1 cellular context compared by ENCODE assay signal in the genomic region with DNA sequence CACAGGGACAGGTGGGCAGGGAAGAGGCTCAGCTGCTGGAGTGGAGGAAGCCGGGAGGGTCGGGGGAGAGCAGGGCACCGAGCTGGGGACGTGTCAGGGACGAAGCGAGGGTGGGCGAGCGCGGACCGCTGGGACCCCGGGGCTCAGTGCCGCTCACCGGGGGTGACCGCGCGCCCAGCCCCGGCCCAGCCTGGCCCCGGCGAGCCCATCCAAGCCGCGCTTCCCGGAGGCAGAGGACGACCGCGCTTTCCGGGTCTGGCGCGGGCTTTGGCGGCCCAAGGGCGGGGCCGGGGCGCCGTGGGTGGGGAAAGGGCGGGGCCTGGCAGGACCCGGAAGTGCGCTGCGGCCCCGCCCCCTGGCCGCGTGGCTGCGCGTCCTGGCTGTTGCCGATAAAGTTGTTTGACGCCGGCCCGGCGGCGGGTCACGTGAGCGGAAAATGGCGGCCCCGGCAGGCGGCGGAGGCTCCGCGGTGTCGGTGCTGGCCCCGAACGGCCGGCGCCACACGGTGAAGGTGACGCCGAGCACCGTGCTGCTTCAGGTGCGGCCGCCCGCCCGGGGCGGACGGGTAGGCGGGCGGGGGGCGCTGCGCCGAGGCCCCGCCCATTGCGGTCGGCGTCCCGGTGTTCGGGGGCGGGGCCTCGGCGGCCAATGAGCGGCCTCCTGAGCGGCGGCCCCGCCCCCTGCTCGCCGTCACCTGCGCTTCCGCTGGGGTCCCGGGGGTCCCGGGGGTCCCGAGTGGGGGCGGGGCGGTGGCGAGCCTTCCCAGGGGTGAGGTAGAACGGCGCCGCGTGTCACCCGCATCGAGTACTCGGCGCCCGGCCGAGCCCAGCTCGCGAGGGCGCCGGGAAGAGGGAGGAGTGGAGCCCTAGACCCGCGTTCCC.
TF ChIP-seq lines count a peak whose summit lies in the region.

ASPSCR1 (plus strand) TSS at position 419 of the 881 bp plus-strand sequence; CDS start at position 437, 18 bp downstream.

TF ChIP-seq in HepG2, 621 proteins besides CTCF, POLR2A, EP300 and RAD21 (continued from another document and continues in another):
- TF ChIP-seq SALL2 (CRISPR knock-in tag; IDR thresholded peaks at IDR 0.05): peak; percentile 80
- TF ChIP-seq SNAPC5 (CRISPR knock-in tag; IDR thresholded peaks at IDR 0.05; ENCODE audit: borderline replicate concordance): peak; percentile 93; the same call in 1 of the 2 replicates
- no peak for TF ChIP-seq RFX5 (IDR thresholded peaks at IDR 0.05; ENCODE audit: low read depth, low read length)
- TF ChIP-seq SRSF4 (IDR thresholded peaks at IDR 0.05; ENCODE audit: low read depth, low read length, poor library complexity, severe bottlenecking): no peak
- peak; percentile 77 for TF ChIP-seq RNF2 (conservative IDR thresholded peaks at IDR 0.05; ENCODE audit: low read depth)
- TF ChIP-seq, protein P1, sequence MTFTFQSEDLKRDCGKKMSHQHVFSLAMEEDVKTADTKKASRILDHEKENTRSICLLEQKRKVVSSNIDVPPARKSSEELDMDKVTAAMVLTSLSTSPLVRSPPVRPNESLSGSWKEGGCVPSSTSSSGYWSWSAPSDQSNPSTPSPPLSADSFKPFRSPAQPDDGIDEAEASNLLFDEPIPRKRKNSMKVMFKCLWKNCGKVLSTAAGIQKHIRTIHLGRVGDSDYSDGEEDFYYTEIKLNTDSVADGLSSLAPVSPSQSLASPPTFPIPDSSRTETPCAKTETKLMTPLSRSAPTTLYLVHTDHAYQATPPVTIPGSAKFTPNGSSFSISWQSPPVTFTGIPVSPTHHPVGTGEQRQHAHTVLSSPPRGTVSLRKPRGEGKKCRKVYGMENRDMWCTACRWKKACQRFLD (CRISPR knock-in tag; IDR thresholded peaks at IDR 0.05; ENCODE audit: borderline replicate concordance): no peak
- no peak for TF ChIP-seq HNF1A (IDR thresholded peaks at IDR 0.05; ENCODE audit: low read depth)
- peak; percentile 12; the same call in 1 of the 2 replicates for TF ChIP-seq HNF1A (CRISPR knock-in tag; IDR thresholded peaks at IDR 0.05; ENCODE audit: borderline replicate concordance)
- TF ChIP-seq THAP7 (CRISPR knock-in tag; IDR thresholded peaks at IDR 0.05): peak; percentile 98
- peak; percentile 26 for TF ChIP-seq FOSL2 (CRISPR knock-in tag; IDR thresholded peaks at IDR 0.05)
- peak; percentile 45; the same call in 1 of the 2 replicates for TF ChIP-seq NCOA2 (CRISPR knock-in tag; IDR thresholded peaks at IDR 0.05)
- TF ChIP-seq MYC (CRISPR knock-in tag; IDR thresholded peaks at IDR 0.05; ENCODE audit: borderline replicate concordance): peak; percentile 98
- TF ChIP-seq CAMTA2 (CRISPR knock-in tag; IDR thresholded peaks at IDR 0.05; ENCODE audit: borderline replicate concordance): peak; percentile 98
- TF ChIP-seq HMG20A (CRISPR knock-in tag; IDR thresholded peaks at IDR 0.05; ENCODE audit: borderline replicate concordance): no peak
- TF ChIP-seq ARNT2 (CRISPR knock-in tag; IDR thresholded peaks at IDR 0.05; ENCODE audit: low read depth): peak; percentile 83
- TF ChIP-seq NBN (conservative IDR thresholded peaks at IDR 0.05): no peak
- no peak for TF ChIP-seq PBX2 (CRISPR knock-in tag; IDR thresholded peaks at IDR 0.05)
- TF ChIP-seq, protein P2, sequence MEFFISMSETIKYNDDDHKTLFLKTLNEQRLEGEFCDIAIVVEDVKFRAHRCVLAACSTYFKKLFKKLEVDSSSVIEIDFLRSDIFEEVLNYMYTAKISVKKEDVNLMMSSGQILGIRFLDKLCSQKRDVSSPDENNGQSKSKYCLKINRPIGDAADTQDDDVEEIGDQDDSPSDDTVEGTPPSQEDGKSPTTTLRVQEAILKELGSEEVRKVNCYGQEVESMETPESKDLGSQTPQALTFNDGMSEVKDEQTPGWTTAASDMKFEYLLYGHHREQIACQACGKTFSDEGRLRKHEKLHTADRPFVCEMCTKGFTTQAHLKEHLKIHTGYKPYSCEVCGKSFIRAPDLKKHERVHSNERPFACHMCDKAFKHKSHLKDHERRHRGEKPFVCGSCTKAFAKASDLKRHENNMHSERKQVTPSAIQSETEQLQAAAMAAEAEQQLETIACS (CRISPR knock-in tag; IDR thresholded peaks at IDR 0.05): peak; percentile 72
- TF ChIP-seq CBX5 (CRISPR knock-in tag; IDR thresholded peaks at IDR 0.05; ENCODE audit: borderline replicate concordance): no peak
- TF ChIP-seq HNF4G (IDR thresholded peaks at IDR 0.05; ENCODE audit: borderline replicate concordance, low read depth, low read length): no peak
- no peak for TF ChIP-seq HNF4G (CRISPR knock-in tag; IDR thresholded peaks at IDR 0.05; ENCODE audit: borderline replicate concordance, low read depth)
- TF ChIP-seq ZNF670 (CRISPR knock-in tag; IDR thresholded peaks at IDR 0.05; ENCODE audit: borderline replicate concordance): peak; percentile 41; the same call in 1 of the 2 replicates
- TF ChIP-seq ZMYM4 (CRISPR knock-in tag; IDR thresholded peaks at IDR 0.05): peak; percentile 10; the same call in 1 of the 2 replicates
- TF ChIP-seq ZNF326 (CRISPR knock-in tag; IDR thresholded peaks at IDR 0.05; ENCODE audit: borderline replicate concordance): no peak
- no peak for TF ChIP-seq SOX13 (IDR thresholded peaks at IDR 0.05)
- TF ChIP-seq SOX13 (CRISPR knock-in tag; conservative IDR thresholded peaks at IDR 0.05 in 1 of 2, IDR thresholded peaks at IDR 0.05 in 1 of 2): no peak; a peak in 1 of 4 replicates
- peak; percentile 65 for TF ChIP-seq HCFC1 (IDR thresholded peaks at IDR 0.05; ENCODE audit: low read depth, low read length)
- peak; percentile 95 for TF ChIP-seq SMYD3 (CRISPR knock-in tag; IDR thresholded peaks at IDR 0.05)
- TF ChIP-seq TOPORS (CRISPR knock-in tag; IDR thresholded peaks at IDR 0.05): peak; percentile 96
- no peak; the same call in 1 of the 2 replicates for TF ChIP-seq MTA1 (CRISPR knock-in tag; IDR thresholded peaks at IDR 0.05; ENCODE audit: borderline replicate concordance)
- peak; percentile 99 for TF ChIP-seq ZBTB40 (IDR thresholded peaks at IDR 0.05)
- TF ChIP-seq ZBTB40 (CRISPR knock-in tag; IDR thresholded peaks at IDR 0.05): peak; percentile 99
- TF ChIP-seq ATAD3A (CRISPR knock-in tag; IDR thresholded peaks at IDR 0.05): no peak
- peak; percentile 57 for TF ChIP-seq SALL1 (CRISPR knock-in tag; IDR thresholded peaks at IDR 0.05)
- peak; percentile 49; the same call in 1 of the 2 replicates for TF ChIP-seq ZNF549 (CRISPR knock-in tag; IDR thresholded peaks at IDR 0.05)
- TF ChIP-seq, protein P3, sequence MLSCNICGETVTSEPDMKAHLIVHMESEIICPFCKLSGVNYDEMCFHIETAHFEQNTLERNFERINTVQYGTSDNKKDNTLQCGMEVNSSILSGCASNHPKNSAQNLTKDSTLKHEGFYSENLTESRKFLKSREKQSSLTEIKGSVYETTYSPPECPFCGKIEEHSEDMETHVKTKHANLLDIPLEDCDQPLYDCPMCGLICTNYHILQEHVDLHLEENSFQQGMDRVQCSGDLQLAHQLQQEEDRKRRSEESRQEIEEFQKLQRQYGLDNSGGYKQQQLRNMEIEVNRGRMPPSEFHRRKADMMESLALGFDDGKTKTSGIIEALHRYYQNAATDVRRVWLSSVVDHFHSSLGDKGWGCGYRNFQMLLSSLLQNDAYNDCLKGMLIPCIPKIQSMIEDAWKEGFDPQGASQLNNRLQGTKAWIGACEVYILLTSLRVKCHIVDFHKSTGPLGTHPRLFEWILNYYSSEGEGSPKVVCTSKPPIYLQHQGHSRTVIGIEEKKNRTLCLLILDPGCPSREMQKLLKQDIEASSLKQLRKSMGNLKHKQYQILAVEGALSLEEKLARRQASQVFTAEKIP (CRISPR knock-in tag; IDR thresholded peaks at IDR 0.05; ENCODE audit: borderline replicate concordance): no peak
